Comparison of ENCODE assay signal across 9 cellular contexts in the genomic region with DNA sequence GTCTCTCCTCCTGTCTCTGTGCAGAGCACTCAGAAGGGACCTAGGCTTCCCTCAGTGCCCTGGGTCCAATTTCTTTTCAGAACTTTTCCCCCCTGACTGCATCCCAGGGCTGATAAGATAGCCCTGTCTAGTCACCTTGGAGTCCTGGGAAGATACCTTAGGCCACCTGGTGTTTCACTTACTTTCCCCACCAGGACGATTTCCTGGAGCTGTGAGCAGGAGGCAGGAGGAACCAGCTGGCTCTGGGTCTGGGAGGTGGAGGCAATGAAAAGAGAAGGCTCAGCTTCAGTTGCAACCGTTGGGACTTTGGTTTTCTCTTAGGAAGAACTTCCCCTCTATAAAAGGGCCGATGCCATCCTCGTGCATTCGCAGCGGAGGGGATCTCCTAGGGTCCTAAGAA. TPM values are rescaled to one million over a fixed set of nuclear protein-coding genes. Genes with fewer than 3 reads are reported as not detected.
"Had no signal": no experiment of that assay in that cellular context is flagged by ENCODE, and none has a peak within 500 bp of the region (broad histone marks: within the 10 kb centered on the region; RNA-seq: fewer than 3 reads in every experiment).

No MANE protein-coding gene starts in this region.

RNA-seq across cellular contexts. Expression of gene CDRT15L2, which starts 12.1 kb away (rescaled TPM):
- total RNA-seq: LHCN-M2, MCF 10A, NCI-H460, OCI-LY7, PC-9, Right ventricle myocardium inferior, RPMI7951, SJCRH30, SK-MEL-5 had no signal
